ENCODE assay signal across 8 cellular contexts in genomic region chr17:81685108-81685507, GRCh38. TPM values are rescaled to one million over a fixed set of nuclear protein-coding genes. Genes with fewer than 3 reads are reported as not detected.
DNase-seq lines count a peak whose midpoint lies in the region; ATAC-seq, FAIRE-seq and TF ChIP-seq lines count a peak whose summit lies in the region.

No MANE protein-coding gene starts in this region.

- ATAC-seq in stimulated activated naive CD8-positive, alpha-beta T cell treated with anti-CD3 and anti-CD28 coated beads, Interleukin-15, Interleukin-2, amounts not matched to agents 100 U/mL and 50 U/mL, for 24 hours = peak; percentile 48
- no peak for ATAC-seq in sciatic nerve

- FAIRE-seq in keratinocyte (lab: Jason Lieb, UNC) = peak; percentile 78

- DNase-seq in activated naive CD4-positive, alpha-beta T cell treated with anti-CD3 and anti-CD28 coated beads, Interleukin-2, amount 50 U/mL, for 16 hours = peak; percentile 67
- peak; percentile 54 for DNase-seq in keratinocyte (ENCODE audit: low read depth, low spot score)
- DNase-seq in stimulated activated naive CD8-positive, alpha-beta T cell treated with anti-CD3 and anti-CD28 coated beads, Interleukin-15, Interleukin-2, amounts not matched to agents 100 U/mL and 50 U/mL, for 24 hours = peak; percentile 66
- no peak for DNase-seq in occipital lobe (lab: John Stamatoyannopoulos, UW)
- DNase-seq in NCI-H1417 (lab: John Stamatoyannopoulos, UW) = no peak
- DNase-seq in sciatic nerve (ENCODE audit: low spot score) = no peak

- H3K27me3 ChIP-seq in BLaER1 treated with 17β-estradiol and CSF1 and Interleukin-3, amounts not matched to agents 10 nM and 100 nM = no peaks in the 10 kb centered on the region
- no peaks in the 10 kb centered on the region for H3K27me3 ChIP-seq in keratinocyte (ENCODE audit: control insufficient read depth, extremely low read depth, insufficient read depth, low read length)

- H3K27ac ChIP-seq in BLaER1 treated with 17β-estradiol and CSF1 and Interleukin-3, amounts not matched to agents 10 nM and 100 nM = peak overlapping the region; percentile 91 to 98 (median 94); a peak in 21 of 22 replicates
- H3K27ac ChIP-seq in KOPT-K1 (ENCODE audit: low read depth, low read length, poor library complexity, severe bottlenecking) = peak overlapping the region; percentile 79
- H3K27ac ChIP-seq in keratinocyte (ENCODE audit: control insufficient read depth, insufficient read depth, low read length) = peak overlapping the region; percentile 93

- H3K4me2 ChIP-seq in BLaER1 treated with 17β-estradiol and CSF1 and Interleukin-3, amounts not matched to agents 10 nM and 100 nM = peak overlapping the region; percentile 93 to 100 (median 98)
- peak overlapping the region; percentile 93 for H3K4me2 ChIP-seq in keratinocyte (ENCODE audit: control insufficient read depth, extremely low read depth, insufficient read depth, low read depth, low read length)

- no peak for TF ChIP-seq CTCF in keratinocyte (optimal IDR thresholded peaks at IDR 0.05 in 1 of 3, IDR thresholded peaks at IDR 0.05 in 1 of 3, conservative IDR thresholded peaks at IDR 0.05 in 1 of 3; ENCODE audit: extremely low read depth in 1 of 3, insufficient read depth in 2 of 3, low read length in 3 of 3)

- H3K4me1 ChIP-seq in BLaER1 treated with 17β-estradiol and CSF1 and Interleukin-3, amounts not matched to agents 10 nM and 100 nM = peaks cover 33 to 51% (median 44%) of the 10 kb centered on the region in 10 experiments
- H3K4me1 ChIP-seq in keratinocyte (ENCODE audit: control insufficient read depth, extremely low read depth, insufficient read depth, low read length) = peaks cover 32% of the 10 kb centered on the region

- H3K4me3 ChIP-seq in BLaER1 treated with 17β-estradiol and CSF1 and Interleukin-3, amounts not matched to agents 10 nM and 100 nM = peak overlapping the region; percentile 92 to 100 (median 98)
- H3K4me3 ChIP-seq in keratinocyte (ENCODE audit: control insufficient read depth in 2 of 3, extremely low read depth in 1 of 3, insufficient read depth in 2 of 3, low read depth in 1 of 3, low read length in 3 of 3) = peak overlapping the region; percentile 77 to 99 (median 89)

- intact Hi-C loops in sciatic nerve (cut with DNase I) = no loop called here

- H4K20me1 ChIP-seq in BLaER1 treated with 17β-estradiol and CSF1 and Interleukin-3, amounts not matched to agents 10 nM and 100 nM = peaks cover 57 to 92% (median 86%) of the 10 kb centered on the region in 11 experiments
- peaks cover 22% of the 10 kb centered on the region for H4K20me1 ChIP-seq in keratinocyte (ENCODE audit: control insufficient read depth, extremely low read depth, insufficient read depth, low read length)

- dilution Hi-C loops in keratinocyte (cut with MboI; ENCODE audit: extremely low pct_ligation_motif_present, low sequenced_read_pairs) = no loop called here

- H3K9me3 ChIP-seq in BLaER1 treated with 17β-estradiol and CSF1 and Interleukin-3, amounts not matched to agents 10 nM and 100 nM (replicated peaks in 1 of 11) = no peaks in the 10 kb centered on the region
- H3K9me3 ChIP-seq in KOPT-K1 (ENCODE audit: insufficient read depth, low read length, poor library complexity, severe bottlenecking) = no peaks in the 10 kb centered on the region
- no peaks in the 10 kb centered on the region for H3K9me3 ChIP-seq in keratinocyte (ENCODE audit: control insufficient read depth, low read depth, low read length)

- peak overlapping the region; percentile 94 to 98 (median 97) for H3K9ac ChIP-seq in BLaER1 treated with 17β-estradiol and CSF1 and Interleukin-3, amounts not matched to agents 10 nM and 100 nM
- peak overlapping the region; percentile 83 for H3K9ac ChIP-seq in keratinocyte (ENCODE audit: control insufficient read depth, extremely low read depth, insufficient read depth, low read length)

- peaks cover 77% of the 10 kb centered on the region for H3K79me2 ChIP-seq in keratinocyte (ENCODE audit: control insufficient read depth, insufficient read depth, low read length)

- H3K9me1 ChIP-seq in keratinocyte (ENCODE audit: control insufficient read depth, extremely low read depth, insufficient read depth, low read length) = no peaks in the 10 kb centered on the region

- no peak overlapping the region for H2AFZ ChIP-seq in keratinocyte (ENCODE audit: control insufficient read depth, low read length)

- peaks cover 50 to 72% (median 62%) of the 10 kb centered on the region in 11 experiments for H3K36me3 ChIP-seq in BLaER1 treated with 17β-estradiol and CSF1 and Interleukin-3, amounts not matched to agents 10 nM and 100 nM
- H3K36me3 ChIP-seq in KOPT-K1 (ENCODE audit: insufficient read depth, low read length) (peaks cover 67% of the 10 kb centered on the region), keratinocyte (ENCODE audit: control insufficient read depth in 2 of 2, extremely low read depth in 1 of 2, insufficient read depth in 2 of 2, low read length in 2 of 2) (peaks cover 44 to 46% of the 10 kb centered on the region in 2 experiments)

RNA-seq across cellular contexts. Expression of gene HGS, which starts 1.3 kb away (rescaled TPM):
- 79.6 to 84.1 TPM (median 81.9 TPM) in 3 replicates for polyA plus RNA-seq in keratinocyte
- polyA plus RNA-seq in keratinocyte (2011; ENCODE audit: low read depth) = 129 TPM
- polyA plus RNA-seq in keratinocyte (2011; cell fraction: cytosol; rRNA removed) = 52.0 and 88.7 TPM in 2 replicates
- polyA plus RNA-seq in keratinocyte (2011; cell fraction: nucleus; rRNA removed) = 202 and 243 TPM in 2 replicates
- 78.6 and 84.6 TPM in 2 replicates for polyA plus RNA-seq in keratinocyte (2012; ENCODE audit: low replicate concordance)
- 119 to 188 TPM (median 121 TPM) in 3 replicates for polyA minus RNA-seq in keratinocyte
- polyA minus RNA-seq in keratinocyte (2011; cell fraction: cytosol; rRNA and poly(A)+ RNA removed) = 127 TPM
- polyA minus RNA-seq in keratinocyte (2011; cell fraction: nucleus; rRNA and poly(A)+ RNA removed) = 73.6 and 83.2 TPM in 2 replicates
- total RNA-seq in occipital lobe (37.6 TPM), sciatic nerve (79.8 TPM)

RNA-seq across cellular contexts. Expression of gene ARL16, which starts 1.5 kb away (rescaled TPM):
- polyA plus RNA-seq in keratinocyte = 46.5 to 58.3 TPM (median 48.7 TPM) in 3 replicates
- 25.1 TPM for polyA plus RNA-seq in keratinocyte (2011; ENCODE audit: low read depth)
- polyA plus RNA-seq in keratinocyte (2011; cell fraction: cytosol; rRNA removed) = 23.0 and 33.9 TPM in 2 replicates
- polyA plus RNA-seq in keratinocyte (2011; cell fraction: nucleus; rRNA removed) = 95.0 and 108 TPM in 2 replicates
- polyA plus RNA-seq in keratinocyte (2012; ENCODE audit: low replicate concordance) = 31.9 and 34.6 TPM in 2 replicates
- 13.3 to 14.5 TPM (median 13.8 TPM) in 3 replicates for polyA minus RNA-seq in keratinocyte
- polyA minus RNA-seq in keratinocyte (2011; cell fraction: cytosol; rRNA and poly(A)+ RNA removed) = 10.9 TPM
- 8.8 and 12.7 TPM in 2 replicates for polyA minus RNA-seq in keratinocyte (2011; cell fraction: nucleus; rRNA and poly(A)+ RNA removed)
- total RNA-seq in occipital lobe (34.0 TPM), sciatic nerve (31.8 TPM)

RNA-seq across cellular contexts. Expression of gene MRPL12, which starts 18.1 kb away (rescaled TPM):
- 78.5 to 96.8 TPM (median 84.2 TPM) in 3 replicates for polyA plus RNA-seq in keratinocyte
- 24.0 TPM for polyA plus RNA-seq in keratinocyte (2011; ENCODE audit: low read depth)
- polyA plus RNA-seq in keratinocyte (2011; cell fraction: cytosol; rRNA removed) = 57.8 and 111 TPM in 2 replicates
- 30.0 and 35.9 TPM in 2 replicates for polyA plus RNA-seq in keratinocyte (2011; cell fraction: nucleus; rRNA removed)
- polyA plus RNA-seq in keratinocyte (2012; ENCODE audit: low replicate concordance) = 41.1 and 105 TPM in 2 replicates
- 30.5 to 47.6 TPM (median 34.7 TPM) in 3 replicates for polyA minus RNA-seq in keratinocyte
- 64.1 TPM for polyA minus RNA-seq in keratinocyte (2011; cell fraction: cytosol; rRNA and poly(A)+ RNA removed)
- polyA minus RNA-seq in keratinocyte (2011; cell fraction: nucleus; rRNA and poly(A)+ RNA removed) = 11.9 and 17.5 TPM in 2 replicates
- total RNA-seq in occipital lobe = 4.7 TPM
- 23.6 TPM for total RNA-seq in sciatic nerve

RNA-seq across cellular contexts. Expression of gene CCDC137, which starts 18.6 kb away (rescaled TPM):
- 15.4 to 22.3 TPM (median 17.2 TPM) in 3 replicates for polyA plus RNA-seq in keratinocyte
- 14.2 TPM for polyA plus RNA-seq in keratinocyte (2011; ENCODE audit: low read depth)
- polyA plus RNA-seq in keratinocyte (2011; cell fraction: cytosol; rRNA removed) = 9.4 and 17.8 TPM in 2 replicates
- 18.3 and 20.9 TPM in 2 replicates for polyA plus RNA-seq in keratinocyte (2011; cell fraction: nucleus; rRNA removed)
- 14.4 and 31.9 TPM in 2 replicates for polyA plus RNA-seq in keratinocyte (2012; ENCODE audit: low replicate concordance)
- 2.9 to 5.9 TPM (median 4.5 TPM) in 3 replicates for polyA minus RNA-seq in keratinocyte
- polyA minus RNA-seq in keratinocyte (2011; cell fraction: cytosol; rRNA and poly(A)+ RNA removed) = 7.5 TPM
- 4.0 and 4.1 TPM in 2 replicates for polyA minus RNA-seq in keratinocyte (2011; cell fraction: nucleus; rRNA and poly(A)+ RNA removed)
- total RNA-seq in occipital lobe = 3.9 TPM
- 10.2 TPM for total RNA-seq in sciatic nerve

RNA-seq across cellular contexts. Expression of gene OXLD1, which starts 18.7 kb away (rescaled TPM):
- polyA plus RNA-seq in keratinocyte = 14.7 to 37.4 TPM (median 16.3 TPM) in 3 replicates
- polyA plus RNA-seq in keratinocyte (2011; ENCODE audit: low read depth) = 5.9 TPM
- 9.0 and 22.7 TPM in 2 replicates for polyA plus RNA-seq in keratinocyte (2011; cell fraction: cytosol; rRNA removed)
- polyA plus RNA-seq in keratinocyte (2011; cell fraction: nucleus; rRNA removed) = 28.8 and 38.5 TPM in 2 replicates
- polyA plus RNA-seq in keratinocyte (2012; ENCODE audit: low replicate concordance) = 25.3 and 29.5 TPM in 2 replicates
- 3.7 to 4.3 TPM (median 4.3 TPM) in 3 replicates for polyA minus RNA-seq in keratinocyte
- polyA minus RNA-seq in keratinocyte (2011; cell fraction: cytosol; rRNA and poly(A)+ RNA removed) = 21.7 TPM
- polyA minus RNA-seq in keratinocyte (2011; cell fraction: nucleus; rRNA and poly(A)+ RNA removed) = 4.9 and 7.2 TPM in 2 replicates
- total RNA-seq in occipital lobe (5.5 TPM), sciatic nerve (17.9 TPM)

Comparison
In these comparisons a context has a peak if more than half of its experiments do, and no peak if none do; other contexts are left out.
1. DNase-seq: peak in activated naive CD4-positive, alpha-beta T cell treated with anti-CD3 and anti-CD28 coated beads, Interleukin-2, amount 50 U/mL, for 16 hours (single experiment), keratinocyte (single experiment) and stimulated activated naive CD8-positive, alpha-beta T cell treated with anti-CD3 and anti-CD28 coated beads, Interleukin-15, Interleukin-2, amounts not matched to agents 100 U/mL and 50 U/mL, for 24 hours (single experiment); none in occipital lobe (single experiment), NCI-H1417 (0 of 3) and sciatic nerve (single experiment).
2. Peak in every context shown above with its lines, with median percentiles within 50 percentile points of each other: H3K27ac ChIP-seq.